Comparison of ENCODE assay signal across 8 cellular contexts in genomic region chr12:50924439-50925341, GRCh38. TPM values are rescaled to one million over a fixed set of nuclear protein-coding genes. Genes with fewer than 3 reads are reported as not detected.
DNase-seq lines count a peak whose midpoint lies in the region; ATAC-seq and TF ChIP-seq lines count a peak whose summit lies in the region.

No MANE protein-coding gene starts in this region.

- intact Hi-C loops in cardiac septum (cut with DNase I) = loop anchor here (5.0 kb wide), 1 partner anchor 63 kb away; no protein-coding TSS in a partner anchor

- no peak for TF ChIP-seq CTCF in osteoblast (IDR thresholded peaks at IDR 0.05; ENCODE audit: extremely low read depth, low read depth, low read length)

- no peaks in the 10 kb centered on the region for H3K9me3 ChIP-seq in osteoblast (ENCODE audit: low read depth, low read length)

- H3K79me2 ChIP-seq in osteoblast (ENCODE audit: insufficient read depth, low read length) = peaks cover 7% of the 10 kb centered on the region

- no peaks in the 10 kb centered on the region for H3K36me3 ChIP-seq in osteoblast (ENCODE audit: insufficient read depth, low read length)

- H4K20me1 ChIP-seq in osteoblast (ENCODE audit: insufficient read depth, low read length) = no peaks in the 10 kb centered on the region

- peak overlapping the region; percentile 70 for H3K4me3 ChIP-seq in osteoblast (ENCODE audit: insufficient read depth, low read length)

- H3K4me1 ChIP-seq in osteoblast (ENCODE audit: insufficient read depth, low read length) = peaks cover 41% of the 10 kb centered on the region

- H2AFZ ChIP-seq in osteoblast (ENCODE audit: low read length) = peak overlapping the region; percentile 73

- no peaks in the 10 kb centered on the region for H3K27me3 ChIP-seq in osteoblast (ENCODE audit: insufficient read depth, low read length)

- ATAC-seq in GM21367 (IDR thresholded peaks at IDR 0.05; ENCODE audit: unreplicated experiment) (peak; percentile 83), HG03575 (IDR thresholded peaks at IDR 0.05; ENCODE audit: extremely low read depth, insufficient number of reproducible peaks, low FRiP score, unreplicated experiment) (peak; percentile 88)

- DNase-seq in EH (ENCODE audit: low read depth) = peak; percentile 87
- DNase-seq in NCI-H748 (lab: John Stamatoyannopoulos, UW; ENCODE audit: unreplicated experiment) = peak; percentile 93
- peak; percentile 98 for DNase-seq in amniotic epithelial cell (ENCODE audit: low read depth)
- peak; percentile 88 for DNase-seq in cardiac septum (ENCODE audit: low spot score)
- DNase-seq in osteoblast (ENCODE audit: insufficient read length, low spot score, missing footprints) = peak; percentile 80
- no peak for DNase-seq in stimulated activated naive CD4-positive, alpha-beta T cell treated with Interleukin-2 at 50 U/mL for 16 hours (lab: John Stamatoyannopoulos, UW)

- peak overlapping the region; percentile 68 for H3K27ac ChIP-seq in osteoblast (ENCODE audit: low read depth, low read length)

- peak overlapping the region; percentile 93 for H3K4me2 ChIP-seq in osteoblast (ENCODE audit: insufficient read depth, low read length)

RNA-seq across cellular contexts. Expression of gene HIGD1C, which starts 27.7 kb away (rescaled TPM):
- not detected for total RNA-seq in cardiac septum
- not detected in 2 replicates for total RNA-seq in osteoblast
